In genomic region chr12:120235369-120236123, GRCh38 we compare ENCODE assay signal across 9 cellular contexts. TPM values are rescaled to one million over a fixed set of nuclear protein-coding genes. Genes with fewer than 3 reads are reported as not detected.
DNase-seq lines count a peak whose midpoint lies in the region; ATAC-seq, FAIRE-seq and TF ChIP-seq lines count a peak whose summit lies in the region.
"Had no signal": no experiment of that assay in that cellular context is flagged by ENCODE, and none has a peak within 500 bp of the region (broad histone marks: within the 10 kb centered on the region; RNA-seq: fewer than 3 reads in every experiment).

No MANE protein-coding gene starts in this region.

- H3K36me3 ChIP-seq in ACC112 (ENCODE audit: insufficient read depth, low read length): no peaks in the 10 kb centered on the region; the same call in 1 of the 2 replicates
- H3K36me3 ChIP-seq in IMR-90 (ENCODE audit: control insufficient read depth, insufficient read depth, low read length): no peaks in the 10 kb centered on the region
- peaks cover 24% of the 10 kb centered on the region for H3K36me3 ChIP-seq in mesodermal cell (ENCODE audit: control insufficient read depth, insufficient read depth, low read length)

- peak overlapping the region; percentile 51 for H3K4me2 ChIP-seq in IMR-90 (ENCODE audit: low read depth, low read length)

- H3K9me1 ChIP-seq in IMR-90 (ENCODE audit: insufficient read depth, low read length): peaks cover 55% of the 10 kb centered on the region

- H3K9me3 ChIP-seq in IMR-90 (ENCODE audit: control insufficient read depth, insufficient read depth, low read length) (no peaks in the 10 kb centered on the region), mesodermal cell (ENCODE audit: control insufficient read depth, low read length) (no peaks in the 10 kb centered on the region)

- BruUV-seq in IMR-90 (replicated peaks; lab: Mats Ljungman, UMichigan): no TSS peak

- peak overlapping the region; percentile 95 for H3K14ac ChIP-seq in IMR-90 (replicated peaks; ENCODE audit: low read depth, low read length)

- H4K8ac ChIP-seq in IMR-90 (ENCODE audit: low read depth in 2 of 2, low read length in 2 of 2): peak overlapping the region; percentile 77 to 90

- H4K5ac ChIP-seq in IMR-90 (ENCODE audit: low read depth, low read length): peak overlapping the region; percentile 62

- H3K4me3 ChIP-seq in ACC112 (ENCODE audit: low read depth, low read length): peak overlapping the region; percentile 2; the same call in 1 of the 2 replicates
- H3K4me3 ChIP-seq in IMR-90 (ENCODE audit: insufficient read depth, low read depth, low read length): no peak overlapping the region
- H3K4me3 ChIP-seq in mesodermal cell (ENCODE audit: extremely low read depth, insufficient read depth, low read length, poor library complexity, severe bottlenecking): no peak overlapping the region

- peak; percentile 35 for TF ChIP-seq CTCF in IMR-90 (conservative IDR thresholded peaks at IDR 0.05; ENCODE audit: low read depth, low read length)

- TF ChIP-seq RAD21 in IMR-90 (IDR thresholded peaks at IDR 0.05; ENCODE audit: low read length): no peak

- intact Hi-C loops in IMR-90 (cut with micrococcal nuclease): loop anchor here (2.0 kb wide), 1 partner anchor 13 kb away; no protein-coding TSS in a partner anchor

- no peak for FAIRE-seq in frontal cortex (lab: Jason Lieb, UNC)
- FAIRE-seq: GM12892 had no signal

- peak overlapping the region; percentile 41 for H3K4me3 Mint-ChIP-seq in central memory CD8-positive, alpha-beta T cell

- CTCF ChIA-PET in IMR-90 (lab: Yijun Ruan, JAX): interaction anchor here (0.7 to 2.8 kb wide), 9 partner anchors 8 to 34 kb away, joined by 3 to 14 read pairs (median 8); partner anchors contain the start of genes PXN and RPLP0

- peak overlapping the region; percentile 92 for H3K23ac ChIP-seq in IMR-90 (ENCODE audit: low read depth, low read length)

- H3K4ac ChIP-seq in IMR-90 (ENCODE audit: low read depth, low read length): peak overlapping the region; percentile 100

- ATAC-seq in IMR-90 (ENCODE audit: low read depth) (no peak), HG03175 (IDR thresholded peaks at IDR 0.05; ENCODE audit: unreplicated experiment) (no peak), HG02610 (IDR thresholded peaks at IDR 0.05; ENCODE audit: unreplicated experiment) (no peak)
- no peak for ATAC-seq in central memory CD8-positive, alpha-beta T cell (replicated peaks; ENCODE audit: extremely low read depth, poor library complexity, severe bottlenecking)

- H3K79me2 ChIP-seq in ACC112 (ENCODE audit: control insufficient read depth, insufficient read depth, low read length, unreplicated experiment): peaks cover 75% of the 10 kb centered on the region

- H3K79me1 ChIP-seq in IMR-90 (ENCODE audit: low read depth in 1 of 2, low read length in 2 of 2): peaks cover 12 to 75% of the 10 kb centered on the region in 2 experiments; a peak in 3 of 4 replicates

- in situ Hi-C loops in IMR-90 (cut with MboI; ENCODE audit: low sequenced_read_pairs): no loop called here

- H3K56ac ChIP-seq in IMR-90 (ENCODE audit: extremely low read depth, insufficient read depth, low read length): peak overlapping the region; percentile 93

- peak overlapping the region; percentile 76 for H3K18ac ChIP-seq in IMR-90 (ENCODE audit: low read depth, low read length)

- H3K4me1 ChIP-seq in ACC112 (ENCODE audit: control insufficient read depth, insufficient read depth, low read length, unreplicated experiment) (peaks cover 87% of the 10 kb centered on the region), IMR-90 (ENCODE audit: control insufficient read depth, insufficient read depth, low read length) (peaks cover 69% of the 10 kb centered on the region), mesodermal cell (ENCODE audit: control insufficient read depth, insufficient read depth, low read length, poor library complexity, severe bottlenecking) (peaks cover 74% of the 10 kb centered on the region)

- H3K36me3 Mint-ChIP-seq in central memory CD8-positive, alpha-beta T cell (ENCODE audit: insufficient read depth): peaks cover 21% of the 10 kb centered on the region

- H2AK5ac ChIP-seq in IMR-90 (ENCODE audit: low read depth, low read length): peak overlapping the region; percentile 98

- no peaks in the 10 kb centered on the region for H3K9me3 Mint-ChIP-seq in central memory CD8-positive, alpha-beta T cell

- peak overlapping the region; percentile 82 for H3K27ac Mint-ChIP-seq in central memory CD8-positive, alpha-beta T cell (ENCODE audit: low read depth)

- 90% methylated on average over 5 of the region's 15 CpGs; no CpG with 5 or more reads in 1 of the 2 experiments for WGBS in IMR-90 (ENCODE audit: extremely low coverage in 2 of 2, insufficient read length in 1 of 2), 2 experiments
- 90 to 94% methylated on average over 10 to 15 of the region's 15 CpGs for WGBS in mesodermal cell (ENCODE audit: insufficient coverage in 2 of 2), 2 experiments

- dilution Hi-C loops in IMR-90 (cut with HindIII; ENCODE audit: low sequenced_read_pairs, unreplicated experiment): no loop called here

- H2AFZ ChIP-seq in ACC112 (ENCODE audit: low read length, unreplicated experiment): no peak overlapping the region
- H2AFZ ChIP-seq in IMR-90 (replicated peaks; ENCODE audit: low read length, poor library complexity): peak overlapping the region; percentile 4

- POLR2A ChIA-PET in IMR-90 (lab: Charles Lee; ENCODE audit: unreplicated experiment): interaction anchor here (0.6 to 2.3 kb wide), 4 partner anchors 34 to 57 kb away, joined by 3 to 14 read pairs (median 4); partner anchors contain the start of genes RNU4-2 and RPLP0

- H4K20me1 ChIP-seq in IMR-90 (ENCODE audit: insufficient read depth, low read length): peaks cover 31% of the 10 kb centered on the region

- H4K91ac ChIP-seq in IMR-90 (ENCODE audit: insufficient read depth, low read depth, low read length): peak overlapping the region; percentile 94

- peak overlapping the region; percentile 99 for H2BK120ac ChIP-seq in IMR-90 (ENCODE audit: low read depth, low read length)

- H2BK15ac ChIP-seq in IMR-90 (ENCODE audit: low read depth, low read length): peak overlapping the region; percentile 71; the same call in 2 of the 3 replicates

- peak overlapping the region; percentile 93 for H2BK5ac ChIP-seq in IMR-90 (ENCODE audit: low read depth, low read length, poor library complexity, severe bottlenecking)

- peaks cover 78% of the 10 kb centered on the region for H3K4me1 Mint-ChIP-seq in central memory CD8-positive, alpha-beta T cell

- no peaks in the 10 kb centered on the region for H3K27me3 Mint-ChIP-seq in central memory CD8-positive, alpha-beta T cell

- H3K27me3 ChIP-seq in ACC112 (ENCODE audit: insufficient read depth, low read length) (no peaks in the 10 kb centered on the region), IMR-90 (ENCODE audit: control insufficient read depth, insufficient read depth, low read length) (no peaks in the 10 kb centered on the region)

- H3K27ac ChIP-seq in ACC112 (ENCODE audit: low read depth, low read length) (peak overlapping the region; percentile 98), IMR-90 (ENCODE audit: insufficient read depth, low read length) (peak overlapping the region; percentile 92), mesodermal cell (ENCODE audit: low read depth, low read length, severe bottlenecking) (peak overlapping the region; percentile 100)

- no peak for DNase-seq in IMR-90
- DNase-seq in central memory CD8-positive, alpha-beta T cell (ENCODE audit: low spot score in 2 of 2): no peak
- DNase-seq in GDM1 (lab: John Stamatoyannopoulos, UW): no peak
- no peak for DNase-seq in frontal cortex (ENCODE audit: low spot score in 2 of 2)

- H2BK20ac ChIP-seq in IMR-90 (ENCODE audit: low read depth, low read length): peak overlapping the region; percentile 84

- no peak for TF ChIP-seq POLR2A in IMR-90 (IDR thresholded peaks at IDR 0.05; ENCODE audit: low read depth, low read length)

- H3K9ac ChIP-seq in IMR-90 (ENCODE audit: low read depth, low read length): peak overlapping the region; percentile 67

- H2AK9ac ChIP-seq in IMR-90 (replicated peaks; ENCODE audit: low read depth, low read length, poor library complexity): peak overlapping the region; percentile 96

TF ChIP-seq in IMR-90, 13 proteins besides CTCF, POLR2A, EP300 and RAD21 (continues in another document):
- TF ChIP-seq BHLHE40 (IDR thresholded peaks at IDR 0.05; ENCODE audit: low read depth, low read length) (no peak), MAFK (IDR thresholded peaks at IDR 0.05; ENCODE audit: low read depth, low read length) (no peak)

RNA-seq across cellular contexts. Expression of gene PXN, which starts 30.0 kb away (rescaled TPM):
- total RNA-seq in IMR-90 (2012; rRNA removed) (33.9 and 46.6 TPM in 2 replicates), frontal cortex (2.4 TPM)
- polyA plus RNA-seq in IMR-90 (2012; rRNA removed): 134 and 139 TPM in 2 replicates
- polyA plus RNA-seq in IMR-90 (2012; cell fraction: cytosol; rRNA removed): 104 and 123 TPM in 2 replicates
- polyA plus RNA-seq in IMR-90 (2012; cell fraction: nucleus; rRNA removed; ENCODE audit: low replicate concordance): 210 and 333 TPM in 2 replicates
- 85.7 TPM for polyA plus RNA-seq in mesodermal cell (2013, experiment 1 of 2)
- polyA plus RNA-seq in mesodermal cell (2013, experiment 2 of 2): 72.4 TPM

RNA-seq across cellular contexts. Expression of gene RPLP0, which starts 34.6 kb away (rescaled TPM):
- 4,496 and 5,401 TPM in 2 replicates for total RNA-seq in IMR-90 (2012; rRNA removed)
- polyA plus RNA-seq in IMR-90 (2012; rRNA removed): 5,590 and 6,356 TPM in 2 replicates
- polyA plus RNA-seq in IMR-90 (2012; cell fraction: cytosol; rRNA removed): 2,244 and 4,987 TPM in 2 replicates
- polyA plus RNA-seq in IMR-90 (2012; cell fraction: nucleus; rRNA removed; ENCODE audit: low replicate concordance): 1,556 and 2,037 TPM in 2 replicates
- polyA plus RNA-seq in mesodermal cell (2013, experiment 1 of 2): 3,564 TPM
- 3,441 TPM for polyA plus RNA-seq in mesodermal cell (2013, experiment 2 of 2)
- 1,889 TPM for total RNA-seq in frontal cortex

RNA-seq across cellular contexts. Expression of gene GCN1, which starts 41.0 kb away (rescaled TPM):
- total RNA-seq in IMR-90 (2012; rRNA removed) (65.8 and 77.6 TPM in 2 replicates), frontal cortex (62.4 TPM)
- polyA plus RNA-seq in IMR-90 (2012; rRNA removed): 57.8 and 76.1 TPM in 2 replicates
- polyA plus RNA-seq in IMR-90 (2012; cell fraction: cytosol; rRNA removed): 28.3 and 50.4 TPM in 2 replicates
- 74.2 and 147 TPM in 2 replicates for polyA plus RNA-seq in IMR-90 (2012; cell fraction: nucleus; rRNA removed; ENCODE audit: low replicate concordance)
- polyA plus RNA-seq in mesodermal cell (2013, experiment 1 of 2): 50.4 TPM
- polyA plus RNA-seq in mesodermal cell (2013, experiment 2 of 2): 37.7 TPM

RNA-seq across cellular contexts. Expression of gene RNU4-2, which starts 56.2 kb away (rescaled TPM):
- total RNA-seq in IMR-90 (2012; rRNA removed) (under 0.01 TPM in 2 replicates), frontal cortex (under 0.01 TPM)
- polyA plus RNA-seq in IMR-90 (2012; rRNA removed): not detected in 2 replicates
- polyA plus RNA-seq in IMR-90 (2012; cell fraction: cytosol; rRNA removed): not detected in 2 replicates
- not detected in 2 replicates for polyA plus RNA-seq in IMR-90 (2012; cell fraction: nucleus; rRNA removed; ENCODE audit: low replicate concordance)
- 3,572 TPM for polyA plus RNA-seq in mesodermal cell (2013, experiment 1 of 2)
- polyA plus RNA-seq in mesodermal cell (2013, experiment 2 of 2): 5,947 TPM

RNA-seq across cellular contexts. Expression of gene RNU4-1, which starts 57.5 kb away (rescaled TPM):
- total RNA-seq in IMR-90 (2012; rRNA removed) (under 0.01 TPM in 2 replicates), frontal cortex (under 0.01 TPM)
- not detected in 2 replicates for polyA plus RNA-seq in IMR-90 (2012; rRNA removed)
- not detected in 2 replicates for polyA plus RNA-seq in IMR-90 (2012; cell fraction: cytosol; rRNA removed)
- not detected in 2 replicates for polyA plus RNA-seq in IMR-90 (2012; cell fraction: nucleus; rRNA removed; ENCODE audit: low replicate concordance)
- polyA plus RNA-seq in mesodermal cell (2013, experiment 1 of 2): 2,740 TPM
- polyA plus RNA-seq in mesodermal cell (2013, experiment 2 of 2): 5,488 TPM

Comparison
In these comparisons a context has a peak if more than half of its experiments do, and no peak if none do; other contexts are left out.
1. RNA of gene PXN, which starts 30.0 kb away (total RNA-seq): 33.9 to 46.6 TPM in IMR-90; 2.4 TPM in frontal cortex (single experiment); every median in the first group is over 10 times any median in the second.
2. Peak in every context shown above with its lines, with median percentiles within 50 percentile points of each other: H3K27ac ChIP-seq.